Comparison of ENCODE assay signal across 7 cellular contexts in the genomic region with DNA sequence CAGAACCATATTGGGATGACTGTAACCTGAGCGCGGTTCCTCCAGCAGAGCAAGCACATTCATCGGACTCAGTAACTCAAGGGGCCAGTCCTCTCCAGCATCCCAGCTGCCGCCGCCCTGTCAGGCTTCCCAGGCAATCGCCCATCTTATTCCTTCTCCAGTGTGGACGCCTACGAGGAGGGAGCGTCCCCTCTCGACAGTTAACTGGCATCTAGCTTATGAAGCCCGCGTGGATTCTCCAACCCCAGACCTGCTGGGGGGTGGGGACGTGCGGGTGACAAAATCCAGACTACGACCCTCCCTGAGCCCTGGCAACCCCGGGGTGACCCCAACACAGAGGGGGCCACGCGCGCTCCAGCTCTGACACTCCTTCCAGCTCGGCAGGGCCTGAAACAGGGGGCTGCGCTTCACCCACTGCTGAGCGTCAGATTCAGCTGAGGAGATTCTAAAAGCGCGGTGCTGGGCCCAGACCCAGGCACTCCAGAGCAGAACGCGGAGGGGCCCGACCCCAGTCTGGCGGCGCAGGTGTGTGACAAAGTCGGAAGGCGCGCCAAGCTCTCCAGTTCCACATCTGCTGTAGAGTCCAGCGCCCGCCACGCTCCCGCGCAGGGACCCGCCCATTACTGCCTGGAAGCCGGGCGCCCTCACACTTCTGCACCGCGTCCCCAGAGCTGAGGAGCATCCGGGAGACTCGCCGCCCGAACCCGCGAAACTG. TPM values are rescaled to one million over a fixed set of nuclear protein-coding genes. Genes with fewer than 3 reads are reported as not detected.
DNase-seq lines count a peak whose midpoint lies in the region; ATAC-seq, FAIRE-seq and TF ChIP-seq lines count a peak whose summit lies in the region.

No MANE protein-coding gene starts in this region.

- H3K36me3 ChIP-seq in heart right ventricle (no peaks in the 10 kb centered on the region), pancreas (no peaks in the 10 kb centered on the region)

- H3K9me3 Mint-ChIP-seq in activated naive CD8-positive, alpha-beta T cell treated with anti-CD3 and anti-CD28 coated beads, Interleukin-2, amount 50 U/mL, for 24 hours = peaks cover 9% of the 10 kb centered on the region

- H3K27ac Mint-ChIP-seq in activated naive CD8-positive, alpha-beta T cell treated with anti-CD3 and anti-CD28 coated beads, Interleukin-2, amount 50 U/mL, for 24 hours = peak overlapping the region; percentile 94

- H3K36me3 Mint-ChIP-seq in activated naive CD8-positive, alpha-beta T cell treated with anti-CD3 and anti-CD28 coated beads, Interleukin-2, amount 50 U/mL, for 24 hours (ENCODE audit: low read depth) = peaks cover 6% of the 10 kb centered on the region

- H3K4me3 Mint-ChIP-seq in activated naive CD8-positive, alpha-beta T cell treated with anti-CD3 and anti-CD28 coated beads, Interleukin-2, amount 50 U/mL, for 24 hours = peak overlapping the region; percentile 92

- peaks cover 0 to 20% (median 8%) of the 10 kb centered on the region in 11 donors for H3K9me3 ChIP-seq in heart right ventricle
- no peaks in the 10 kb centered on the region for H3K9me3 ChIP-seq in pancreas

- H3K4me1 Mint-ChIP-seq in activated naive CD8-positive, alpha-beta T cell treated with anti-CD3 and anti-CD28 coated beads, Interleukin-2, amount 50 U/mL, for 24 hours = peaks cover 24% of the 10 kb centered on the region

- peak overlapping the region; percentile 9 to 89 (median 83) for H3K27ac ChIP-seq in heart right ventricle
- peak overlapping the region; percentile 85 to 94 (median 91) for H3K27ac ChIP-seq in pancreas

- TF ChIP-seq CTCF in heart right ventricle (IDR thresholded peaks at IDR 0.05) (peak in 1 of 9 donors; percentile 16), pancreas (IDR thresholded peaks at IDR 0.05) (no peak)

- no peak for FAIRE-seq in pancreas (lab: Jason Lieb, UNC)

- peaks cover 5 to 16% (median 9%) of the 10 kb centered on the region in 9 donors for H3K4me1 ChIP-seq in heart right ventricle
- peaks cover 4 to 10% (median 7%) of the 10 kb centered on the region in 3 donors for H3K4me1 ChIP-seq in pancreas

- intact Hi-C loops in heart right ventricle (cut with DNase I) (no loop called here), pancreas (cut with DNase I) (no loop called here)

- WGBS in heart right ventricle, 2 donors = 1% methylated on average over 48 of the region's 48 CpGs
- WGBS in pancreas, 2 donors = 0 to 1% methylated on average over 42 to 48 of the region's 48 CpGs

- no peaks in the 10 kb centered on the region for H3K27me3 ChIP-seq in heart right ventricle
- no peaks in the 10 kb centered on the region for H3K27me3 ChIP-seq in pancreas

- ATAC-seq in GM21423 (IDR thresholded peaks at IDR 0.05; ENCODE audit: unreplicated experiment) = peak; percentile 45
- ATAC-seq in activated naive CD8-positive, alpha-beta T cell treated with anti-CD3 and anti-CD28 coated beads, Interleukin-2, amount 50 U/mL, for 24 hours = peak; percentile 73
- ATAC-seq in heart right ventricle = peak; percentile 32 to 86 (median 72)
- ATAC-seq in pancreas = peak; percentile 52 to 82 (median 74)

- peak overlapping the region; percentile 77 to 99 (median 84) for H3K4me3 ChIP-seq in heart right ventricle
- peak overlapping the region; percentile 51 to 67 (median 60) for H3K4me3 ChIP-seq in pancreas

- no peaks in the 10 kb centered on the region for H3K27me3 Mint-ChIP-seq in activated naive CD8-positive, alpha-beta T cell treated with anti-CD3 and anti-CD28 coated beads, Interleukin-2, amount 50 U/mL, for 24 hours

- DNase-seq in GM03348 (ENCODE audit: low spot score) = peak; percentile 55
- DNase-seq in HS-5 (ENCODE audit: low read depth) = peak; percentile 13
- DNase-seq in NCI-H82 (lab: John Stamatoyannopoulos, UW) = peak; percentile 81
- no peak for DNase-seq in activated naive CD8-positive, alpha-beta T cell treated with anti-CD3 and anti-CD28 coated beads, Interleukin-2, amount 50 U/mL, for 24 hours
- DNase-seq in heart right ventricle = no peak
- peak in 5 of 6 donors; percentile 54 to 80 (median 64) for DNase-seq in pancreas

RNA-seq across cellular contexts. Expression of a gene that starts 43.9 kb away (rescaled TPM):
- total RNA-seq in heart right ventricle (1 to 10 TPM in 4 of 10 donors, under 1 TPM in 6; 0.23 to 1.6 (median 0.88) TPM), pancreas (under 1 TPM; 0.08 to 0.78 (median 0.22) TPM)
- polyA plus RNA-seq in heart right ventricle (under 1 TPM; 0.12 to 0.15 TPM), pancreas (under 1 TPM; 0.09 to 0.19 TPM)

RNA-seq across cellular contexts. Expression of a gene that starts 50.1 kb away (rescaled TPM):
- total RNA-seq in heart right ventricle = 10 to 100 TPM; 49.8 to 85.2 (median 66.9) TPM
- polyA plus RNA-seq in heart right ventricle = 10 to 100 TPM; 34.5 to 47.7 TPM
- 10 to 100 TPM; 31.6 to 53.9 (median 40.3) TPM for total RNA-seq in pancreas
- 10 to 100 TPM; 16.4 to 21.8 TPM for polyA plus RNA-seq in pancreas

Comparison
In these comparisons a context has a peak if more than half of its experiments do, and no peak if none do; other contexts are left out.
1. DNase-seq: peak in GM03348 (single experiment), HS-5 (single experiment), NCI-H82 (single experiment) and pancreas (5 of 6); none in activated naive CD8-positive, alpha-beta T cell treated with anti-CD3 and anti-CD28 coated beads, Interleukin-2, amount 50 U/mL, for 24 hours (single experiment) and heart right ventricle (0 of 2).
2. Peak in every context shown above with its lines, with median percentiles within 50 percentile points of each other: ATAC-seq.